ENCODE assay signal across 2 cellular contexts in genomic region chr10:72832701-72833100, GRCh38.
TF ChIP-seq lines count a peak whose summit lies in the region.

No MANE protein-coding gene starts in this region.

TF ChIP-seq in HEK293, 187 proteins besides CTCF, POLR2A, EP300 and RAD21 (continued from another document):
- TF ChIP-seq, protein P1, sequence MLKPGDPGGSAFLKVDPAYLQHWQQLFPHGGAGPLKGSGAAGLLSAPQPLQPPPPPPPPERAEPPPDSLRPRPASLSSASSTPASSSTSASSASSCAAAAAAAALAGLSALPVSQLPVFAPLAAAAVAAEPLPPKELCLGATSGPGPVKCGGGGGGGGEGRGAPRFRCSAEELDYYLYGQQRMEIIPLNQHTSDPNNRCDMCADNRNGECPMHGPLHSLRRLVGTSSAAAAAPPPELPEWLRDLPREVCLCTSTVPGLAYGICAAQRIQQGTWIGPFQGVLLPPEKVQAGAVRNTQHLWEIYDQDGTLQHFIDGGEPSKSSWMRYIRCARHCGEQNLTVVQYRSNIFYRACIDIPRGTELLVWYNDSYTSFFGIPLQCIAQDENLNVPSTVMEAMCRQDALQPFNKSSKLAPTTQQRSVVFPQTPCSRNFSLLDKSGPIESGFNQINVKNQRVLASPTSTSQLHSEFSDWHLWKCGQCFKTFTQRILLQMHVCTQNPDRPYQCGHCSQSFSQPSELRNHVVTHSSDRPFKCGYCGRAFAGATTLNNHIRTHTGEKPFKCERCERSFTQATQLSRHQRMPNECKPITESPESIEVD (tag by site-specific recombination; IDR thresholded peaks at IDR 0.05): peak; percentile 62
- no peak for TF ChIP-seq ZNF837 (tag by site-specific recombination; IDR thresholded peaks at IDR 0.05)
- TF ChIP-seq ZSCAN30 (tag by site-specific recombination; IDR thresholded peaks at IDR 0.05): 0 out of 2 replicates have a peak, but pooled peaks have one; percentile 35
- peak; percentile 38; the same call in 1 of the 2 replicates for TF ChIP-seq ZIC2 (tag by site-specific recombination; IDR thresholded peaks at IDR 0.05)
- no peak for TF ChIP-seq ZNF155 (tag by site-specific recombination; IDR thresholded peaks at IDR 0.05)
- TF ChIP-seq ZNF600 (tag by site-specific recombination; IDR thresholded peaks at IDR 0.05): no peak

TF ChIP-seq in HepG2, 621 proteins besides CTCF, POLR2A, EP300 and RAD21:
- TF ChIP-seq HMGXB3 (CRISPR knock-in tag; IDR thresholded peaks at IDR 0.05; ENCODE audit: borderline replicate concordance) (no peak), RBFOX2 (IDR thresholded peaks at IDR 0.05; ENCODE audit: low read depth, low read length) (no peak), FOXO1 (CRISPR knock-in tag; IDR thresholded peaks at IDR 0.05) (no peak), NPAS2 (CRISPR knock-in tag; IDR thresholded peaks at IDR 0.05; ENCODE audit: borderline replicate concordance) (no peak), ZNF296 (CRISPR knock-in tag; conservative IDR thresholded peaks at IDR 0.05) (no peak), AHR (CRISPR knock-in tag; IDR thresholded peaks at IDR 0.05) (no peak), ELF4 (CRISPR knock-in tag; IDR thresholded peaks at IDR 0.05; ENCODE audit: borderline replicate concordance) (no peak), PHF8 (CRISPR knock-in tag; IDR thresholded peaks at IDR 0.05) (no peak), ZNF501 (CRISPR knock-in tag; IDR thresholded peaks at IDR 0.05) (no peak)
TF ChIP-seq in HepG2: peak in this region for 0.
